In genomic region chr6:133843098-133843497, GRCh38 we compare ENCODE assay signal across 2 cellular contexts.
TF ChIP-seq lines count a peak whose summit lies in the region.

No MANE protein-coding gene starts in this region.

TF ChIP-seq in HepG2, 621 proteins besides CTCF, POLR2A, EP300 and RAD21:
- no peak for TF ChIP-seq ZNF782 (CRISPR knock-in tag; IDR thresholded peaks at IDR 0.05; ENCODE audit: borderline replicate concordance)
- TF ChIP-seq ZNF614 (CRISPR knock-in tag; IDR thresholded peaks at IDR 0.05; ENCODE audit: borderline replicate concordance), result no peak
- TF ChIP-seq CREB1 (IDR thresholded peaks at IDR 0.05), result peak; percentile 31; the same call in 1 of the 2 replicates
- TF ChIP-seq CREB1 (CRISPR knock-in tag; IDR thresholded peaks at IDR 0.05), result no peak

TF ChIP-seq in HEK293, 187 proteins besides CTCF, POLR2A, EP300 and RAD21:
- TF ChIP-seq PRDM6 (tag by site-specific recombination; IDR thresholded peaks at IDR 0.05) (no peak), ZNF350 (tag by site-specific recombination; IDR thresholded peaks at IDR 0.05) (no peak), ZNF274 (IDR thresholded peaks at IDR 0.05; ENCODE audit: low read length) (no peak), ZNF274 (tag by site-specific recombination; IDR thresholded peaks at IDR 0.05; ENCODE audit: borderline replicate concordance) (no peak), REPIN1 (tag by site-specific recombination; IDR thresholded peaks at IDR 0.05; ENCODE audit: low read depth) (no peak), BCL11A (tag by site-specific recombination; IDR thresholded peaks at IDR 0.05; ENCODE audit: low read depth) (no peak), HOXC10 (CRISPR knock-in tag; IDR thresholded peaks at IDR 0.05) (no peak), ZNF423 (tag by site-specific recombination; IDR thresholded peaks at IDR 0.05) (no peak), ZBTB6 (tag by site-specific recombination; IDR thresholded peaks at IDR 0.05) (no peak), ZBTB21 (tag by site-specific recombination; IDR thresholded peaks at IDR 0.05) (peak; percentile 55; the same call in 1 of the 2 replicates), ZNF148 (tag by site-specific recombination; IDR thresholded peaks at IDR 0.05; ENCODE audit: borderline replicate concordance) (no peak), ZNF391 (tag by site-specific recombination; IDR thresholded peaks at IDR 0.05; ENCODE audit: borderline replicate concordance, low read depth) (no peak), ZNF629 (tag by site-specific recombination; IDR thresholded peaks at IDR 0.05) (peak; percentile 52; the same call in 1 of the 2 replicates), ZNF624 (tag by site-specific recombination; IDR thresholded peaks at IDR 0.05) (no peak)
